11 cellular contexts compared by ENCODE assay signal in the genomic region with DNA sequence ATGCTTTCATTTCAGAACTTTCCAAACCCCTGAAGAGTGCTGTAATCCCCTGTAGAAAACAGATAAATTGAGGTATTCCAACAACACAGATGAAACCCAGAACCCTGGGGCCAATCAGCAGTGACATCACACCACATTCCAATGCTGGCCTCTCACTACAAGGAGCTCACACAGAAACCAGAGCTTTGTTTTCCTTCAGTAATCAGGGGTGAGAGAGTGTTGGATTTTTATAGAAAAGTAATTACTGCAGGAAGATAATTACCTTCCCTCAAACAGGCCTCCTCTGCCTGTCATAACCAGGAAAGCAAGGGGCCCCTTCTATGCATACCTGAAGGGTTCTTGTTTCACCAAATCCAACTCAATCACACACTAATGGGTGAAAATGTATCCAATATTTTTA.
DNase-seq lines count a peak whose midpoint lies in the region; ATAC-seq and TF ChIP-seq lines count a peak whose summit lies in the region.
"Had no signal": no experiment of that assay in that cellular context is flagged by ENCODE, and none has a peak within 500 bp of the region (broad histone marks: within the 10 kb centered on the region; RNA-seq: fewer than 3 reads in every experiment).

No MANE protein-coding gene starts in this region.

- no peak for TF ChIP-seq EP300 in SK-N-SH (IDR thresholded peaks at IDR 0.05; ENCODE audit: borderline replicate concordance in 1 of 2, low read depth in 1 of 2, low read length in 1 of 2)

- peak overlapping the region; percentile 37 to 44; a peak in 3 of 4 replicates for H3K27ac ChIP-seq in SK-N-SH (ENCODE audit: low read depth in 2 of 2, low read length in 1 of 2)

- H2AFZ ChIP-seq in SK-N-SH (ENCODE audit: low read depth), result 0 out of 2 replicates have a peak overlapping the region, but pooled peaks have one; percentile 42

- H3K4me1 Mint-ChIP-seq in nephron progenitor cell, result peaks cover 56% of the 10 kb centered on the region
- H3K4me1 Mint-ChIP-seq: activated naive CD4-positive, alpha-beta T cell treated with anti-CD3 and anti-CD28 coated beads, Interleukin-2, amount 10 ng/mL, durations not matched to agents 7 days and 5 days had no signal

- no peak for TF ChIP-seq CTCF in SK-N-SH (IDR thresholded peaks at IDR 0.05)
- TF ChIP-seq CTCF in fibroblast of villous mesenchyme (IDR thresholded peaks at IDR 0.05; ENCODE audit: insufficient read depth, low read depth, low read length), result no peak
- TF ChIP-seq CTCF in nephron progenitor cell (IDR thresholded peaks at IDR 0.05), result no peak

- no peaks in the 10 kb centered on the region for H3K9me2 ChIP-seq in SK-N-SH

- POLR2A ChIA-PET in SK-N-SH (lab: Yijun Ruan, JAX), result no interaction called here

- H3F3A ChIP-seq in SK-N-SH (replicated peaks; ENCODE audit: insufficient read depth), result no peaks in the 10 kb centered on the region

- TF ChIP-seq RAD21 in SK-N-SH (IDR thresholded peaks at IDR 0.05; ENCODE audit: low read length), result no peak

- no peaks in the 10 kb centered on the region for H4K20me1 ChIP-seq in SK-N-SH (ENCODE audit: insufficient read depth)

- H3K9me3 ChIP-seq in SK-N-SH, result no peaks in the 10 kb centered on the region

- H3K4me2 ChIP-seq in SK-N-SH, result 0 out of 2 replicates have a peak overlapping the region, but pooled peaks have one; percentile 9

- H3K9me3 Mint-ChIP-seq in nephron progenitor cell, result no peaks in the 10 kb centered on the region
- H3K9me3 Mint-ChIP-seq: activated naive CD4-positive, alpha-beta T cell treated with anti-CD3 and anti-CD28 coated beads, Interleukin-2, amount 10 ng/mL, durations not matched to agents 7 days and 5 days; CD4-positive, alpha-beta T cell had no signal

- CTCF ChIA-PET in SK-N-SH (lab: Yijun Ruan, JAX), result interaction anchor here (0.7 kb wide), 1 partner anchor 9 kb away, joined by 3 read pairs; no protein-coding TSS in a partner anchor

- peak; percentile 12 for DNase-seq in Caki2 (ENCODE audit: low read depth)
- DNase-seq in SK-N-SH, result no peak
- peak; percentile 95 for DNase-seq in fibroblast of villous mesenchyme (ENCODE audit: low read depth)
- DNase-seq in nephron progenitor cell, result peak; percentile 11
- no peak for DNase-seq in cerebellum (ENCODE audit: low spot score)
- no peak for DNase-seq in KBM-7
- DNase-seq: activated naive CD4-positive, alpha-beta T cell treated with anti-CD3 and anti-CD28 coated beads, Interleukin-2, amount 10 ng/mL, durations not matched to agents 7 days and 5 days; CD4-positive, alpha-beta T cell; glutamatergic neuron had no signal

- H3K4me3 ChIP-seq in SK-N-SH (ENCODE audit: low read depth in 2 of 2, low read length in 1 of 2), result no peak overlapping the region
- no peak overlapping the region for H3K4me3 ChIP-seq in fibroblast of villous mesenchyme (ENCODE audit: low read depth, low read length)

- peak overlapping the region; percentile 90 for H3K27ac Mint-ChIP-seq in nephron progenitor cell
- H3K27ac Mint-ChIP-seq: activated naive CD4-positive, alpha-beta T cell treated with anti-CD3 and anti-CD28 coated beads, Interleukin-2, amount 10 ng/mL, durations not matched to agents 7 days and 5 days; CD4-positive, alpha-beta T cell had no signal

- 0 out of 2 replicates have a peak overlapping the region, but pooled peaks have one; percentile 0 for H3K9ac ChIP-seq in SK-N-SH

- ATAC-seq in HG02852 (IDR thresholded peaks at IDR 0.05; ENCODE audit: unreplicated experiment), result no peak
- ATAC-seq in GM21360 (IDR thresholded peaks at IDR 0.05; ENCODE audit: unreplicated experiment), result no peak

- no peaks in the 10 kb centered on the region for H3K27me3 Mint-ChIP-seq in nephron progenitor cell (ENCODE audit: low read depth, poor library complexity)
- H3K27me3 Mint-ChIP-seq: activated naive CD4-positive, alpha-beta T cell treated with anti-CD3 and anti-CD28 coated beads, Interleukin-2, amount 10 ng/mL, durations not matched to agents 7 days and 5 days; CD4-positive, alpha-beta T cell had no signal

- H3K36me3 Mint-ChIP-seq in nephron progenitor cell (ENCODE audit: low read depth), result peaks cover 6% of the 10 kb centered on the region

- H3K79me2 ChIP-seq in SK-N-SH (ENCODE audit: insufficient read depth), result no peaks in the 10 kb centered on the region

- peaks cover 6 to 7% of the 10 kb centered on the region in 2 experiments; a peak in 3 of 4 replicates for H3K4me1 ChIP-seq in SK-N-SH (ENCODE audit: control insufficient read depth in 1 of 2, insufficient read depth in 2 of 2, low read depth in 1 of 2, low read length in 1 of 2)

- in situ Hi-C loops in Caki2 (cut with HindIII; ENCODE audit: low pct_unique_long_range_greater_than_20kb, low sequenced_read_pairs), result no loop called here
- in situ Hi-C loops in KBM-7 (cut with MboI; ENCODE audit: low pct_unique_long_range_greater_than_20kb, low sequenced_read_pairs), result no loop called here

- H3K36me3 ChIP-seq in SK-N-SH (replicated peaks in 1 of 2; ENCODE audit: control insufficient read depth in 1 of 2, insufficient read depth in 2 of 2, low read length in 1 of 2), result no peaks in the 10 kb centered on the region

- H3K4me3 Mint-ChIP-seq in nephron progenitor cell, result no peak overlapping the region
- H3K4me3 Mint-ChIP-seq: activated naive CD4-positive, alpha-beta T cell treated with anti-CD3 and anti-CD28 coated beads, Interleukin-2, amount 10 ng/mL, durations not matched to agents 7 days and 5 days; CD4-positive, alpha-beta T cell had no signal

- H3K27me3 ChIP-seq in SK-N-SH (ENCODE audit: insufficient read depth), result no peaks in the 10 kb centered on the region

TF ChIP-seq in SK-N-SH, 30 proteins besides CTCF, POLR2A, EP300 and RAD21:
- TF ChIP-seq POLR2AphosphoS5 (IDR thresholded peaks at IDR 0.05; ENCODE audit: low read depth, low read length) (0 out of 2 replicates have a peak, but pooled peaks have one; percentile 13), YY1 (IDR thresholded peaks at IDR 0.05; ENCODE audit: low read depth) (no peak), TCF12 (IDR thresholded peaks at IDR 0.05) (peak; percentile 65)
- TF ChIP-seq, protein P1, sequence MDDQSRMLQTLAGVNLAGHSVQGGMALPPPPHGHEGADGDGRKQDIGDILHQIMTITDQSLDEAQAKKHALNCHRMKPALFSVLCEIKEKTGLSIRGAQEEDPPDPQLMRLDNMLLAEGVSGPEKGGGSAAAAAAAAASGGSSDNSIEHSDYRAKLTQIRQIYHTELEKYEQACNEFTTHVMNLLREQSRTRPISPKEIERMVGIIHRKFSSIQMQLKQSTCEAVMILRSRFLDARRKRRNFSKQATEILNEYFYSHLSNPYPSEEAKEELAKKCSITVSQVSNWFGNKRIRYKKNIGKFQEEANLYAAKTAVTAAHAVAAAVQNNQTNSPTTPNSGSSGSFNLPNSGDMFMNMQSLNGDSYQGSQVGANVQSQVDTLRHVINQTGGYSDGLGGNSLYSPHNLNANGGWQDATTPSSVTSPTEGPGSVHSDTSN (IDR thresholded peaks at IDR 0.05), result peak; percentile 28

Comparison
In these comparisons a context has a peak if more than half of its experiments do, and no peak if none do; other contexts are left out.
1. DNase-seq: peak in Caki2 (single experiment), fibroblast of villous mesenchyme (single experiment) and nephron progenitor cell (single experiment); none in SK-N-SH (single experiment), cerebellum (single experiment) and KBM-7 (single experiment).